ENCODE assay signal across 8 cellular contexts in the genomic region with DNA sequence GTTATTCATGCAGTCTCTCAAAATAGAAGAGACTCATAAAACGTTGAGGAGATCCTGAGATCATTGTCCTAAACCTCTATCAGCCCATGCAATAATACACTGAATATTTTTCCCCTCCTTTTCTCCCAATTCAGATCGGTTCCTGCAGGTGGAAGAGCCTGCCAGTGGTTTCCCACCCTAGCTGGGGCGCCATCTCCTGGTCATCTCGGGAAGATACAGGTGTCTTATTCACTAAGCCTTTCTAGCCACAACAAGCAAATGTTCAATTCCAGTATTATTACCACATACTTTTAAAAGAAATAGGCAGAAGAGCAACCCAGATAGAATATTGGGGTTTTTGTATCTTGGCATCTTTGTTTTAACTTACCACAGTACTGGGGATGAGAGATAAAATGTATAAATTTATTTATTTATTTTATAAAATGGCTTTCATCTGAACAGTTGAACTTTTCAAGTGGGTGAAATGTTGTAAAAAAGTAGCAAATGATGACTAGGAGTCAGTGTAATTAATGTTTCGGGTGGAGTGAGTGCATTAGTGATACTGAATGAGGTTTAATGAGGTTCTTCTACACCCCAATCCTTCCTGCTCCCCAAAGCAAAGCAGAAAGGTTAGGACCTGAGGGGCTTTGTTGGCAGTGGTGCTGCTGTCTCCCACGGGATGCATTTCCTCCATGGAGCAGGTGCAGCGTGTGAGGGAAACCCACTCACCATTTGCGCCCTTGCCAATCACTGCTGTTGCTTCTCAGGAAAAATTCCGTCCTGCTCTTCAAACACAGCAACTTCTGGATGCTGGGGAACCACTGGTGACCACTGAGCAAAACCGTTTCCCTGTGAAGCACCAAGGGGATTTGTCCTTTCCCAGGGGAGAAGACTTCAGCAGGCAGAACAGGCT.
DNase-seq lines count a peak whose midpoint lies in the region; ATAC-seq and TF ChIP-seq lines count a peak whose summit lies in the region.

No MANE protein-coding gene starts in this region.

- H3K27me3 ChIP-seq in BJ (ENCODE audit: control insufficient read depth, insufficient read depth, low read length) (peaks cover 1% of the 10 kb centered on the region), ascending aorta (no peaks in the 10 kb centered on the region), iPS DF 6.9 (ENCODE audit: control insufficient read depth, insufficient read depth, low read length) (no peaks in the 10 kb centered on the region)

- TF ChIP-seq CTCF in BJ (IDR thresholded peaks at IDR 0.05; ENCODE audit: insufficient read depth, low read depth, low read length) (peak; percentile 86), ascending aorta (IDR thresholded peaks at IDR 0.05) (peak; percentile 33 to 70 (median 60))

- no peaks in the 10 kb centered on the region for H3K4me1 ChIP-seq in ascending aorta
- no peaks in the 10 kb centered on the region for H3K4me1 ChIP-seq in iPS DF 6.9 (ENCODE audit: control insufficient read depth, insufficient read depth, low read length)

- WGBS in iPS DF 6.9 (ENCODE audit: insufficient coverage, insufficient read length): no CpG with 5 or more reads among the region's 10 CpGs

- H3K4me3 ChIP-seq in BJ (ENCODE audit: low read depth, low read length): no peak overlapping the region
- H3K4me3 ChIP-seq in ascending aorta: no peak overlapping the region
- H3K4me3 ChIP-seq in iPS DF 6.9 (ENCODE audit: low read length): no peak overlapping the region

- intact Hi-C loops in ascending aorta (cut with DNase I): no loop called here

- POLR2A ChIA-PET in BJ (lab: Charles Lee): interaction anchor here (0.5 kb wide), 1 partner anchor 188 kb away, joined by 7 read pairs; no protein-coding TSS in a partner anchor

- H3K9me3 ChIP-seq in ascending aorta: no peaks in the 10 kb centered on the region
- no peaks in the 10 kb centered on the region for H3K9me3 ChIP-seq in iPS DF 6.9 (ENCODE audit: control insufficient read depth, insufficient read depth, low read length)

- DNase-seq in BJ (ENCODE audit: low read depth) (no peak), NCI-H1105 (lab: John Stamatoyannopoulos, UW) (peak; percentile 25), T-helper 2 cell (peak; percentile 20 to 57 (median 50)), ascending aorta (ENCODE audit: low spot score in 2 of 2) (peak in 1 of 2 donors; percentile 77), iPS DF 6.9 (ENCODE audit: low read depth, low spot score) (peak; percentile 41)
- peak; percentile 81 for DNase-seq in stimulated activated CD4-positive, alpha-beta T cell treated with anti-CD3 and anti-CD28 coated beads, Interleukin-15, amount 100 ng/mL, for 24 hours

- CTCF ChIA-PET in BJ (lab: Yijun Ruan, JAX): interaction anchor here (0.6 to 1.6 kb wide), 9 partner anchors 8 to 798 kb away, joined by 3 to 5 read pairs (median 3); no protein-coding TSS in a partner anchor

- H3K27ac ChIP-seq in ascending aorta (no peak overlapping the region), iPS DF 6.9 (ENCODE audit: low read length) (no peak overlapping the region)

- no peaks in the 10 kb centered on the region for H3K36me3 ChIP-seq in BJ (ENCODE audit: control insufficient read depth, insufficient read depth, low read length)
- no peaks in the 10 kb centered on the region for H3K36me3 ChIP-seq in ascending aorta
- H3K36me3 ChIP-seq in iPS DF 6.9 (ENCODE audit: control insufficient read depth, insufficient read depth, low read length): no peaks in the 10 kb centered on the region

- peak; percentile 67 for ATAC-seq in GM19452 (IDR thresholded peaks at IDR 0.05; ENCODE audit: unreplicated experiment)
- ATAC-seq in GM19023 (IDR thresholded peaks at IDR 0.05; ENCODE audit: unreplicated experiment): no peak
